1 cellular context compared by ENCODE assay signal in the genomic region with DNA sequence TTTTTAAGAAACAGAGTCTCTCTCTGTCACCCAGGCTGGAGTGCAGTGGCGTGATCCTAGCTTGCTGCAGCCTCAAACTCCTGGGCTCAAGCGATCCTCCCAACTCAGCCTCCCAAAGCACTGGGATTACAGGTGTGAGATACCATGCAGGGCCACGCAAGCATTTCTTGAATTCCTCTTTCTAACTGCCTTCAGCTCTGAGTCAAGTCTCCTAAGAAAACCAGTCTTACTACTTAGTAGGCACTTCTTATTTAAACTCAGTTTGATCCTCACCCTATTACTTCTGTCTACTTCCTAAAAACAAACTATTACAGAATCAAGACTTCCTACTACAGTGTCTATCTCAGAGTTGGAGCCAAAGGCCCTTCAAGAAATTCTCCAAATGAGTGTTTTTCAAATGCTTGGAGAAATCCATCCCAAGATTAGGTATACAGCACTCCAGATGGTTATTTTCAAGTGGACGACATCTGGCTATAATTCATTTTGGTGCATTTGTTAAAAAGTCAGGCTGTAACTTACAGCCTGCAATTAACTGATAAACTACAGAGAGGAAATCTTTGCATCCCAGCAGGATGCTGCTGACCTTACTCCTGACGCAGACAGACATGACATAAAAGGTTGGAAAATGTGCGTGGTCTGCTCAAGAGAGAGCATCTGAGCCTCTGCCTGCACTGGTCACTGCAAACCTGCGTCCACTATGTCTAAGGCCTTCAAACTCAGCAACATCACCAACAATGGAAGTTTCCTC.
TF ChIP-seq lines count a peak whose summit lies in the region.

No MANE protein-coding gene starts in this region.

TF ChIP-seq in HepG2, 621 proteins besides CTCF, POLR2A, EP300 and RAD21:
- TF ChIP-seq ZBTB10 (CRISPR knock-in tag; IDR thresholded peaks at IDR 0.05; ENCODE audit: borderline replicate concordance) (no peak), ZNF781 (CRISPR knock-in tag; IDR thresholded peaks at IDR 0.05; ENCODE audit: borderline replicate concordance, not compliant biosample characterization) (no peak), SNAI1 (CRISPR knock-in tag; IDR thresholded peaks at IDR 0.05; ENCODE audit: borderline replicate concordance) (no peak), MATR3 (CRISPR knock-in tag; IDR thresholded peaks at IDR 0.05) (no peak), ZNF883 (CRISPR knock-in tag; IDR thresholded peaks at IDR 0.05; ENCODE audit: not compliant biosample characterization) (no peak), ZNF724P (CRISPR knock-in tag; IDR thresholded peaks at IDR 0.05; ENCODE audit: borderline replicate concordance) (no peak), ZNF333 (CRISPR knock-in tag; IDR thresholded peaks at IDR 0.05; ENCODE audit: borderline replicate concordance) (no peak), ZMAT3 (CRISPR knock-in tag; conservative IDR thresholded peaks at IDR 0.05) (no peak)
- TF ChIP-seq, protein P1, sequence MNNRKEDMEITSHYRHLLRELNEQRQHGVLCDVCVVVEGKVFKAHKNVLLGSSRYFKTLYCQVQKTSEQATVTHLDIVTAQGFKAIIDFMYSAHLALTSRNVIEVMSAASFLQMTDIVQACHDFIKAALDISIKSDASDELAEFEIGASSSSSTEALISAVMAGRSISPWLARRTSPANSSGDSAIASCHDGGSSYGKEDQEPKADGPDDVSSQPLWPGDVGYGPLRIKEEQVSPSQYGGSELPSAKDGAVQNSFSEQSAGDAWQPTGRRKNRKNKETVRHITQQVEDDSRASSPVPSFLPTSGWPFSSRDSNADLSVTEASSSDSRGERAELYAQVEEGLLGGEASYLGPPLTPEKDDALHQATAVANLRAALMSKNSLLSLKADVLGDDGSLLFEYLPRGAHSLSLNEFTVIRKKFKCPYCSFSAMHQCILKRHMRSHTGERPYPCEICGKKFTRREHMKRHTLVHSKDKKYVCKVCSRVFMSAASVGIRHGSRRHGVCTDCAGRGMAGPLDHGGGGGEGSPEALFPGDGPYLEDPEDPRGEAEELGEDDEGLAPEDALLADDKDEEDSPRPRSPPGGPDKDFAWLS (CRISPR knock-in tag; IDR thresholded peaks at IDR 0.05; ENCODE audit: borderline replicate concordance): no peak
